Comparison of ENCODE assay signal across 8 cellular contexts in genomic region chr11:77819411-77819920, GRCh38. TPM values are rescaled to one million over a fixed set of nuclear protein-coding genes. Genes with fewer than 3 reads are reported as not detected.
DNase-seq lines count a peak whose midpoint lies in the region; TF ChIP-seq lines count a peak whose summit lies in the region.

No MANE protein-coding gene starts in this region.

- intact Hi-C loops in activated naive CD4-positive, alpha-beta T cell treated with anti-CD3 and anti-CD28 coated beads for 36 hours (cut with micrococcal nuclease): loop anchor here (2.0 to 5.0 kb wide), 3 partner anchors 25 to 597 kb away; partner anchors contain the start of gene GAB2

- no peaks in the 10 kb centered on the region for H3K27me3 ChIP-seq in SJSA1 (replicated peaks)

- peaks cover 12% of the 10 kb centered on the region; the same call in 1 of the 2 replicates for H3K36me3 Mint-ChIP-seq in HFFc6 (ENCODE audit: low read depth)
- peaks cover 3% of the 10 kb centered on the region for H3K36me3 Mint-ChIP-seq in activated naive CD4-positive, alpha-beta T cell treated with anti-CD3 and anti-CD28 coated beads for 36 hours (ENCODE audit: low read depth)

- peak; percentile 37 for DNase-seq in GM04503 (ENCODE audit: low read depth)
- peak; percentile 82 for DNase-seq in HFFc6
- peak; percentile 95 for DNase-seq in NAMALWA (ENCODE audit: low spot score)
- DNase-seq in SJSA1 (ENCODE audit: low read depth in 1 of 2, low spot score in 2 of 2): peak; percentile 42 to 64
- peak; percentile 91 for DNase-seq in activated naive CD4-positive, alpha-beta T cell treated with anti-CD3 and anti-CD28 coated beads for 36 hours
- peak; percentile 88 for DNase-seq in germinal center (ENCODE audit: low spot score)
- peak; percentile 63 for DNase-seq in non-pigmented ciliary epithelial cell (ENCODE audit: low read depth)
- DNase-seq in substantia nigra (lab: John Stamatoyannopoulos, UW): peak; percentile 21 to 89 (median 78)

- H3K27ac ChIP-seq in SJSA1 (peak overlapping the region; percentile 58; the same call in 1 of the 2 replicates), substantia nigra (ENCODE audit: low read depth, low read length, poor library complexity, severe bottlenecking) (peak overlapping the region; percentile 97)

- peak overlapping the region; percentile 93 for H3K4me3 ChIP-seq in SJSA1

- H3K4me3 Mint-ChIP-seq in HFFc6: peak overlapping the region; percentile 97
- H3K4me3 Mint-ChIP-seq in activated naive CD4-positive, alpha-beta T cell treated with anti-CD3 and anti-CD28 coated beads for 36 hours: peak overlapping the region; percentile 98

- H3K27me3 Mint-ChIP-seq in HFFc6 (ENCODE audit: insufficient read depth): peaks cover 5% of the 10 kb centered on the region
- no peaks in the 10 kb centered on the region for H3K27me3 Mint-ChIP-seq in activated naive CD4-positive, alpha-beta T cell treated with anti-CD3 and anti-CD28 coated beads for 36 hours (ENCODE audit: low read depth)

- H3K9me3 Mint-ChIP-seq in HFFc6: no peaks in the 10 kb centered on the region
- peaks cover 4% of the 10 kb centered on the region for H3K9me3 Mint-ChIP-seq in activated naive CD4-positive, alpha-beta T cell treated with anti-CD3 and anti-CD28 coated beads for 36 hours

- no peaks in the 10 kb centered on the region for H3K9me3 ChIP-seq in SJSA1 (replicated peaks)

- peaks cover 5% of the 10 kb centered on the region for H3K36me3 ChIP-seq in SJSA1

- peak; percentile 37 for TF ChIP-seq CTCF in HFFc6 (IDR thresholded peaks at IDR 0.05)

- CTCF ChIA-PET in activated naive CD4-positive, alpha-beta T cell treated with anti-CD3 and anti-CD28 coated beads for 36 hours (lab: Charles Lee): interaction anchor here (0.9 kb wide), 1 partner anchor 98 kb away, joined by 4 read pairs; no protein-coding TSS in a partner anchor

- H3K4me1 ChIP-seq in SJSA1 (replicated peaks): peaks cover 5% of the 10 kb centered on the region; the same call in 1 of the 2 replicates

- peaks cover 37% of the 10 kb centered on the region for H3K4me1 Mint-ChIP-seq in HFFc6 (ENCODE audit: low read depth)
- peaks cover 41% of the 10 kb centered on the region for H3K4me1 Mint-ChIP-seq in activated naive CD4-positive, alpha-beta T cell treated with anti-CD3 and anti-CD28 coated beads for 36 hours (ENCODE audit: low read depth)

- H3K27ac Mint-ChIP-seq in HFFc6: peak overlapping the region; percentile 82
- H3K27ac Mint-ChIP-seq in activated naive CD4-positive, alpha-beta T cell treated with anti-CD3 and anti-CD28 coated beads for 36 hours: peak overlapping the region; percentile 97

RNA-seq across cellular contexts. Expression of gene RSF1, which starts 1.1 kb away (rescaled TPM):
- 10 to 100 TPM; 44.7 to 59.2 (median 55.3) TPM for total RNA-seq in HFFc6 (2021; fragmentation: NEBNext Ultra II Directional; extraction: Animal tissue kit (Norgen Biotek cat#: 25700))
- total RNA-seq in SJSA1 (2014; rRNA removed; shearing (Covaris generic)): 9.5 and 10.6 TPM in 2 replicates
- 10 to 100 TPM; 50.3 to 54.2 TPM for total RNA-seq in activated naive CD4-positive, alpha-beta T cell treated with anti-CD3 and anti-CD28 coated beads for 36 hours

RNA-seq across cellular contexts. Expression of gene AAMDC, which starts 1.5 kb away (rescaled TPM):
- total RNA-seq in HFFc6 (2021; fragmentation: NEBNext Ultra II Directional; extraction: Animal tissue kit (Norgen Biotek cat#: 25700)): 10 to 100 TPM; 33.3 to 48.5 (median 39.5) TPM
- 34.5 and 52.8 TPM in 2 replicates for total RNA-seq in SJSA1 (2014; rRNA removed; shearing (Covaris generic))
- total RNA-seq in activated naive CD4-positive, alpha-beta T cell treated with anti-CD3 and anti-CD28 coated beads for 36 hours: 1 to 10 TPM; 6.0 to 6.4 TPM

Comparison
In these comparisons a context has a peak if more than half of its experiments do, and no peak if none do; other contexts are left out.
1. Peak in every context shown above with its lines: DNase-seq, H3K4me3 ChIP-seq and H3K27ac ChIP-seq.
2. DNase-seq: peak in every context shown above with its lines; median percentile 95 in NAMALWA; 91 in activated naive CD4-positive, alpha-beta T cell treated with anti-CD3 and anti-CD28 coated beads for 36 hours; 88 in germinal center; 82 in HFFc6; 78 in substantia nigra; 63 in non-pigmented ciliary epithelial cell; 53 in SJSA1; 37 in GM04503.